ENCODE assay signal across 10 cellular contexts in genomic region chr16:67652578-67653130, GRCh38. TPM values are rescaled to one million over a fixed set of nuclear protein-coding genes. Genes with fewer than 3 reads are reported as not detected.
DNase-seq lines count a peak whose midpoint lies in the region; ATAC-seq, FAIRE-seq and TF ChIP-seq lines count a peak whose summit lies in the region.
"Had no signal": no experiment of that assay in that cellular context is flagged by ENCODE, and none has a peak within 500 bp of the region (broad histone marks: within the 10 kb centered on the region; RNA-seq: fewer than 3 reads in every experiment).

No MANE protein-coding gene starts in this region.

- H3K27ac Mint-ChIP-seq in activated naive CD8-positive, alpha-beta T cell treated with anti-CD3 and anti-CD28 coated beads, Interleukin-2, amount 50 U/mL, for 24 hours, result no peak overlapping the region
- no peak overlapping the region for H3K27ac Mint-ChIP-seq in activated naive CD4-positive, alpha-beta T cell treated with anti-CD3 and anti-CD28 coated beads, Interleukin-2, amount 10 ng/mL, durations not matched to agents 7 days and 5 days

- peak overlapping the region; percentile 58 for H3K4me3 ChIP-seq in A549
- H3K4me3 ChIP-seq in body of pancreas, result no peak overlapping the region
- H3K4me3 ChIP-seq in kidney (ENCODE audit: low read length in 2 of 2), result no peak overlapping the region

- no peak overlapping the region for H3K9ac ChIP-seq in kidney (ENCODE audit: low read length in 2 of 2)

- H3K27me3 Mint-ChIP-seq in activated naive CD8-positive, alpha-beta T cell treated with anti-CD3 and anti-CD28 coated beads, Interleukin-2, amount 50 U/mL, for 24 hours, result no peaks in the 10 kb centered on the region
- H3K27me3 Mint-ChIP-seq in activated naive CD4-positive, alpha-beta T cell treated with anti-CD3 and anti-CD28 coated beads, Interleukin-2, amount 10 ng/mL, durations not matched to agents 7 days and 5 days, result no peaks in the 10 kb centered on the region

- H3K27me3 ChIP-seq in body of pancreas, result peaks cover 0 to 13% of the 10 kb centered on the region in 2 donors

- CTCF ChIA-PET in A549 (lab: Yijun Ruan, JAX), result interaction anchor here (0.6 to 17.9 kb wide), 9 partner anchors 8 to 386 kb away, joined by 3 to 205 read pairs (median 5); partner anchors contain the start of gene CARMIL2
- CTCF ChIA-PET in HEK293T (lab: Yijun Ruan, JAX), result interaction anchor here (0.9 to 1.1 kb wide), 2 partner anchors 106 to 131 kb away, joined by 4 to 6 read pairs; no protein-coding TSS in a partner anchor
- CTCF ChIA-PET in activated naive CD4-positive, alpha-beta T cell treated with anti-CD3 and anti-CD28 coated beads, Interleukin-2, amount 10 ng/mL, durations not matched to agents 7 days and 5 days (lab: Charles Lee), result interaction anchor here (1.0 to 1.5 kb wide), 2 partner anchors 15 to 105 kb away, joined by 3 to 5 read pairs; no protein-coding TSS in a partner anchor

- H3K4me3 Mint-ChIP-seq in activated naive CD8-positive, alpha-beta T cell treated with anti-CD3 and anti-CD28 coated beads, Interleukin-2, amount 50 U/mL, for 24 hours, result no peak overlapping the region
- no peak overlapping the region for H3K4me3 Mint-ChIP-seq in activated naive CD4-positive, alpha-beta T cell treated with anti-CD3 and anti-CD28 coated beads, Interleukin-2, amount 10 ng/mL, durations not matched to agents 7 days and 5 days

- H3K9me3 ChIP-seq in A549 (no peaks in the 10 kb centered on the region), body of pancreas (no peaks in the 10 kb centered on the region), kidney (ENCODE audit: control insufficient read depth in 1 of 2, low read length in 2 of 2) (no peaks in the 10 kb centered on the region)

- TF ChIP-seq CTCF in A549 (IDR thresholded peaks at IDR 0.05), result no peak
- TF ChIP-seq CTCF in body of pancreas (IDR thresholded peaks at IDR 0.05), result no peak
- TF ChIP-seq CTCF in kidney (IDR thresholded peaks at IDR 0.05; ENCODE audit: borderline replicate concordance, extremely low read depth, insufficient read depth), result no peak
- TF ChIP-seq CTCF in GM13977 (IDR thresholded peaks at IDR 0.05; ENCODE audit: extremely low read depth, insufficient read depth, missing control alignments), result no peak

- no peaks in the 10 kb centered on the region for H3K9me3 Mint-ChIP-seq in activated naive CD8-positive, alpha-beta T cell treated with anti-CD3 and anti-CD28 coated beads, Interleukin-2, amount 50 U/mL, for 24 hours
- no peaks in the 10 kb centered on the region for H3K9me3 Mint-ChIP-seq in activated naive CD4-positive, alpha-beta T cell treated with anti-CD3 and anti-CD28 coated beads, Interleukin-2, amount 10 ng/mL, durations not matched to agents 7 days and 5 days

- no peaks in the 10 kb centered on the region for H3K4me1 Mint-ChIP-seq in activated naive CD8-positive, alpha-beta T cell treated with anti-CD3 and anti-CD28 coated beads, Interleukin-2, amount 50 U/mL, for 24 hours
- H3K4me1 Mint-ChIP-seq in activated naive CD4-positive, alpha-beta T cell treated with anti-CD3 and anti-CD28 coated beads, Interleukin-2, amount 10 ng/mL, durations not matched to agents 7 days and 5 days, result peaks cover 8% of the 10 kb centered on the region

- H3K4me1 ChIP-seq in A549 (peaks cover 9% of the 10 kb centered on the region; the same call in 2 of the 3 replicates), body of pancreas (peaks cover 16% of the 10 kb centered on the region), kidney (ENCODE audit: control insufficient read depth in 1 of 2, insufficient read depth in 1 of 2, low read depth in 1 of 2, low read length in 2 of 2) (peaks cover 4 to 7% of the 10 kb centered on the region in 2 donors)

- intact Hi-C loops in body of pancreas (cut with DNase I), result no loop called here
- intact Hi-C loops in kidney (cut with DNase I), result no loop called here

- peak in 1 of 2 experiments; percentile 48 for DNase-seq in A549 (ENCODE audit: low read depth in 1 of 2, low spot score in 1 of 2)
- DNase-seq in HEK293T (ENCODE audit: extremely low spot score), result peak; percentile 81
- peak in 1 of 4 donors; percentile 51 for DNase-seq in body of pancreas
- peak; percentile 66 for DNase-seq in kidney
- DNase-seq in GM13977 (ENCODE audit: low spot score), result no peak
- no peak for DNase-seq in activated naive CD8-positive, alpha-beta T cell treated with anti-CD3 and anti-CD28 coated beads, Interleukin-2, amount 50 U/mL, for 24 hours
- no peak for DNase-seq in activated naive CD4-positive, alpha-beta T cell treated with anti-CD3 and anti-CD28 coated beads, Interleukin-2, amount 10 ng/mL, durations not matched to agents 7 days and 5 days

- FAIRE-seq in A549 (lab: Jason Lieb, UNC), result no peak
- FAIRE-seq in kidney (lab: Jason Lieb, UNC), result no peak
- FAIRE-seq: endometrium, TTC549 had no signal

- in situ Hi-C loops in GM13977 (cut with MboI; ENCODE audit: low pct_unique_long_range_greater_than_20kb, low sequenced_read_pairs, unreplicated experiment), result loop anchor here (10.0 kb wide), 1 partner anchor 118 kb away; no protein-coding TSS in a partner anchor

- TF ChIP-seq POLR2A in A549 (IDR thresholded peaks at IDR 0.05; ENCODE audit: low read length) (no peak), body of pancreas (IDR thresholded peaks at IDR 0.05) (no peak)

- POLR2A ChIA-PET in A549 (lab: Yijun Ruan, JAX) (no interaction called here), HEK293T (lab: Yijun Ruan, JAX) (interaction anchor here (0.5 to 1.2 kb wide), 3 partner anchors 109 to 214 kb away, joined by 3 to 4 read pairs (median 3); no protein-coding TSS in a partner anchor)

- peaks cover 24% of the 10 kb centered on the region for H3K36me3 Mint-ChIP-seq in activated naive CD8-positive, alpha-beta T cell treated with anti-CD3 and anti-CD28 coated beads, Interleukin-2, amount 50 U/mL, for 24 hours (ENCODE audit: low read depth)
- H3K36me3 Mint-ChIP-seq in activated naive CD4-positive, alpha-beta T cell treated with anti-CD3 and anti-CD28 coated beads, Interleukin-2, amount 10 ng/mL, durations not matched to agents 7 days and 5 days, result peaks cover 45% of the 10 kb centered on the region

- ATAC-seq in A549 (peak; percentile 3 to 7; a peak in 3 of 6 replicates), body of pancreas (peak; percentile 74), GM21390 (IDR thresholded peaks at IDR 0.05; ENCODE audit: unreplicated experiment) (no peak)
- ATAC-seq in activated naive CD8-positive, alpha-beta T cell treated with anti-CD3 and anti-CD28 coated beads, Interleukin-2, amount 50 U/mL, for 24 hours, result no peak

- H3K4me2 ChIP-seq in A549, result peak overlapping the region; percentile 99

- WGBS in A549 (ENCODE audit: missing lambda C conversion rate), result 22% methylated on average over 10 of the region's 59 CpGs
- WGBS in body of pancreas, 2 donors, result 0 to 13% methylated on average over 15 to 59 of the region's 59 CpGs

- no peak for TF ChIP-seq RAD21 in A549 (conservative IDR thresholded peaks at IDR 0.05 in 1 of 2, IDR thresholded peaks at IDR 0.05 in 1 of 2)

- no peaks in the 10 kb centered on the region for H3K36me3 ChIP-seq in body of pancreas (replicated peaks in 1 of 2; ENCODE audit: insufficient read depth in 1 of 2, low read depth in 2 of 2)
- H3K36me3 ChIP-seq in kidney (ENCODE audit: control insufficient read depth in 1 of 2, insufficient read depth in 2 of 2, low read length in 2 of 2), result no peaks in the 10 kb centered on the region

- TF ChIP-seq EP300 in A549 (IDR thresholded peaks at IDR 0.05), result no peak

- H3K27ac ChIP-seq in A549, result peak overlapping the region in 1 of 2 experiments; percentile 46; a peak in 4 of 6 replicates
- no peak overlapping the region for H3K27ac ChIP-seq in body of pancreas
- no peak overlapping the region for H3K27ac ChIP-seq in kidney (ENCODE audit: low read depth in 2 of 2, low read length in 2 of 2)

RNA-seq across cellular contexts. Expression of gene ACD, which starts 7.4 kb away (rescaled TPM):
- 19.4 and 22.2 TPM in 2 replicates for polyA plus RNA-seq in A549 (2011; rRNA removed)
- polyA plus RNA-seq in A549 (2012; cell fraction: cytosol; rRNA removed), result 49.6 and 57.6 TPM in 2 replicates
- 79.7 and 97.5 TPM in 2 replicates for polyA plus RNA-seq in A549 (2012; cell fraction: nucleus; rRNA removed)
- polyA plus RNA-seq in A549 (2017; fragmentation: RNase III; extraction: RNeasy Plus Mini Kit Qiagen cat#74134 plus additional on column Dnase treatment), result 25.3 to 26.5 TPM (median 26.4 TPM) in 3 replicates
- 21.2 and 29.2 TPM in 2 replicates for polyA minus RNA-seq in A549 (2011; rRNA and poly(A)+ RNA removed)
- total RNA-seq in body of pancreas, result 10 to 100 TPM; 11.4 to 33.6 TPM
- 15.2 TPM for total RNA-seq in kidney
- polyA plus RNA-seq in kidney (ENCODE audit: insufficient read depth, low read depth, low replicate concordance), result 20.0 TPM

RNA-seq across cellular contexts. Expression of gene CARMIL2, which starts 7.7 kb away (rescaled TPM):
- polyA plus RNA-seq in A549 (2011; rRNA removed), result 0.39 and 0.62 TPM in 2 replicates
- polyA plus RNA-seq in A549 (2012; cell fraction: cytosol; rRNA removed), result 0.70 and 0.84 TPM in 2 replicates
- polyA plus RNA-seq in A549 (2012; cell fraction: nucleus; rRNA removed), result 3.5 and 4.4 TPM in 2 replicates
- polyA plus RNA-seq in A549 (2017; fragmentation: RNase III; extraction: RNeasy Plus Mini Kit Qiagen cat#74134 plus additional on column Dnase treatment), result 0.95 to 1.3 TPM (median 1.2 TPM) in 3 replicates
- 0.25 and 0.97 TPM in 2 replicates for polyA minus RNA-seq in A549 (2011; rRNA and poly(A)+ RNA removed)
- total RNA-seq in body of pancreas, result 1 to 10 TPM in 1 of 2 donors, under 1 TPM in 1; 0.52 to 2.3 TPM
- total RNA-seq in kidney, result 7.1 TPM
- polyA plus RNA-seq in kidney (ENCODE audit: insufficient read depth, low read depth, low replicate concordance), result 0.30 TPM

RNA-seq across cellular contexts. Expression of gene PARD6A, which starts 8.1 kb away (rescaled TPM):
- 1.7 and 1.8 TPM in 2 replicates for polyA plus RNA-seq in A549 (2011; rRNA removed)
- 3.2 and 3.6 TPM in 2 replicates for polyA plus RNA-seq in A549 (2012; cell fraction: cytosol; rRNA removed)
- 1.3 and 2.2 TPM in 2 replicates for polyA plus RNA-seq in A549 (2012; cell fraction: nucleus; rRNA removed)
- polyA plus RNA-seq in A549 (2017; fragmentation: RNase III; extraction: RNeasy Plus Mini Kit Qiagen cat#74134 plus additional on column Dnase treatment), result 1.4 to 2.2 TPM (median 1.9 TPM) in 3 replicates
- 1.2 and 2.5 TPM in 2 replicates for polyA minus RNA-seq in A549 (2011; rRNA and poly(A)+ RNA removed)
- total RNA-seq in body of pancreas, result 10 to 100 TPM; 21.1 to 22.8 TPM
- total RNA-seq in kidney, result 6.1 TPM
- 17.1 TPM for polyA plus RNA-seq in kidney (ENCODE audit: insufficient read depth, low read depth, low replicate concordance)

RNA-seq across cellular contexts. Expression of gene ENKD1, which starts 13.9 kb away (rescaled TPM):
- 4.0 and 4.3 TPM in 2 replicates for polyA plus RNA-seq in A549 (2011; rRNA removed)
- 13.5 and 14.0 TPM in 2 replicates for polyA plus RNA-seq in A549 (2012; cell fraction: cytosol; rRNA removed)
- 23.0 and 32.4 TPM in 2 replicates for polyA plus RNA-seq in A549 (2012; cell fraction: nucleus; rRNA removed)
- 11.1 to 12.6 TPM (median 12.2 TPM) in 3 replicates for polyA plus RNA-seq in A549 (2017; fragmentation: RNase III; extraction: RNeasy Plus Mini Kit Qiagen cat#74134 plus additional on column Dnase treatment)
- 2.7 and 5.0 TPM in 2 replicates for polyA minus RNA-seq in A549 (2011; rRNA and poly(A)+ RNA removed)
- total RNA-seq in body of pancreas, result 10 to 100 TPM; 68.0 to 91.0 TPM
- 30.2 TPM for total RNA-seq in kidney
- 38.3 TPM for polyA plus RNA-seq in kidney (ENCODE audit: insufficient read depth, low read depth, low replicate concordance)

RNA-seq across cellular contexts. Expression of gene C16orf86, which starts 14.0 kb away (rescaled TPM):
- polyA plus RNA-seq in A549 (2011; rRNA removed), result not detected in 2 replicates
- 0.08 TPM in 2 replicates for polyA plus RNA-seq in A549 (2012; cell fraction: cytosol; rRNA removed)
- 0.40 and 0.44 TPM in 2 replicates for polyA plus RNA-seq in A549 (2012; cell fraction: nucleus; rRNA removed)
- 0.05 to 0.21 TPM (median 0.06 TPM) in 3 replicates for polyA plus RNA-seq in A549 (2017; fragmentation: RNase III; extraction: RNeasy Plus Mini Kit Qiagen cat#74134 plus additional on column Dnase treatment)
- polyA minus RNA-seq in A549 (2011; rRNA and poly(A)+ RNA removed), result not detected in 2 replicates
- total RNA-seq in body of pancreas, result 1 to 10 TPM; 7.5 to 9.6 TPM
- total RNA-seq in kidney, result 6.6 TPM
- 11.2 TPM for polyA plus RNA-seq in kidney (ENCODE audit: insufficient read depth, low read depth, low replicate concordance)

Comparison
In these comparisons a context has a peak if more than half of its experiments do, and no peak if none do; other contexts are left out.
1. ATAC-seq: peak in A549 (2 of 2) and body of pancreas (single experiment); none in GM21390 (single experiment) and activated naive CD8-positive, alpha-beta T cell treated with anti-CD3 and anti-CD28 coated beads, Interleukin-2, amount 50 U/mL, for 24 hours (single experiment).
2. DNase-seq: peak in HEK293T (single experiment) and kidney (single experiment); none in GM13977 (single experiment), activated naive CD8-positive, alpha-beta T cell treated with anti-CD3 and anti-CD28 coated beads, Interleukin-2, amount 50 U/mL, for 24 hours (single experiment) and activated naive CD4-positive, alpha-beta T cell treated with anti-CD3 and anti-CD28 coated beads, Interleukin-2, amount 10 ng/mL, durations not matched to agents 7 days and 5 days (single experiment).